In genomic region chr1:2402420-2402819, GRCh38 we compare ENCODE assay signal across 32 cellular contexts. TPM values are rescaled to one million over a fixed set of nuclear protein-coding genes. Genes with fewer than 3 reads are reported as not detected.
DNase-seq lines count a peak whose midpoint lies in the region; ATAC-seq and TF ChIP-seq lines count a peak whose summit lies in the region.
"Had no signal": no experiment of that assay in that cellular context is flagged by ENCODE, and none has a peak within 500 bp of the region (broad histone marks: within the 10 kb centered on the region; RNA-seq: fewer than 3 reads in every experiment).

No MANE protein-coding gene starts in this region.

- no peaks in the 10 kb centered on the region for H3K9me3 ChIP-seq in CD8-positive, alpha-beta memory T cell (ENCODE audit: low read length)
- H3K9me3 ChIP-seq in Peyer's patch, result no peaks in the 10 kb centered on the region
- H3K9me3 ChIP-seq: colonic mucosa, pancreas, testis had no signal

- peaks cover 69% of the 10 kb centered on the region for H3K36me3 ChIP-seq in CD8-positive, alpha-beta memory T cell (ENCODE audit: insufficient read depth, low read length)
- peaks cover 0 to 94% (median 0%) of the 10 kb centered on the region in 3 donors for H3K36me3 ChIP-seq in Peyer's patch

- no peak overlapping the region for H3K27ac ChIP-seq in CD8-positive, alpha-beta memory T cell (ENCODE audit: low read depth, low read length)
- no peak overlapping the region for H3K27ac ChIP-seq in Peyer's patch
- H3K27ac ChIP-seq: C4-2B, colonic mucosa, pancreas, testis had no signal

- H3K4me3 ChIP-seq in CD8-positive, alpha-beta memory T cell (ENCODE audit: low read length), result no peak overlapping the region
- H3K4me3 ChIP-seq in Peyer's patch, result no peak overlapping the region
- H3K4me3 ChIP-seq: colonic mucosa, GM23338, pancreas, testis had no signal

- no peak for TF ChIP-seq POLR2A in Peyer's patch (IDR thresholded peaks at IDR 0.05)

- peaks cover 13% of the 10 kb centered on the region for H3K4me1 Mint-ChIP-seq in activated T-cell treated with anti-CD3 and anti-CD28 coated beads, Interleukin-2, amount 50 U/mL, for 24 hours (ENCODE audit: low read depth)
- H3K4me1 Mint-ChIP-seq in CD8-positive, alpha-beta memory T cell, result peaks cover 4 to 18% (median 11%) of the 10 kb centered on the region in 3 donors
- H3K4me1 Mint-ChIP-seq in WTC11, result no peaks in the 10 kb centered on the region
- H3K4me1 Mint-ChIP-seq in effector memory CD8-positive, alpha-beta T cell (ENCODE audit: low read depth in 2 of 2), result peaks cover 9 to 12% of the 10 kb centered on the region in 2 donors
- H3K4me1 Mint-ChIP-seq: GM23338, neural crest cell had no signal

- no peaks in the 10 kb centered on the region for H3K27me3 Mint-ChIP-seq in activated T-cell treated with anti-CD3 and anti-CD28 coated beads, Interleukin-2, amount 50 U/mL, for 24 hours
- H3K27me3 Mint-ChIP-seq in CD8-positive, alpha-beta memory T cell, result no peaks in the 10 kb centered on the region
- no peaks in the 10 kb centered on the region for H3K27me3 Mint-ChIP-seq in WTC11 (ENCODE audit: low read depth)
- H3K27me3 Mint-ChIP-seq in effector memory CD8-positive, alpha-beta T cell, result no peaks in the 10 kb centered on the region
- H3K27me3 Mint-ChIP-seq: activated naive CD4-positive, alpha-beta T cell treated with anti-CD3 and anti-CD28 coated beads, Interleukin-2, amount 50 U/mL, for 24 hours had no signal

- no peaks in the 10 kb centered on the region for H3K27me3 ChIP-seq in CD8-positive, alpha-beta memory T cell (ENCODE audit: insufficient read depth, low read length, poor library complexity, severe bottlenecking)
- no peaks in the 10 kb centered on the region for H3K27me3 ChIP-seq in Peyer's patch
- H3K27me3 ChIP-seq: colonic mucosa, pancreas, testis had no signal

- ATAC-seq in WTC11, result no peak
- ATAC-seq in effector memory CD8-positive, alpha-beta T cell (replicated peaks), result no peak
- ATAC-seq in HG02610 (IDR thresholded peaks at IDR 0.05; ENCODE audit: unreplicated experiment), result no peak
- ATAC-seq: activated T-cell treated with anti-CD3 and anti-CD28 coated beads, Interleukin-2, amount 50 U/mL, for 4 hours; GM23338; left lobe of liver; pancreas; SK-N-SH treated with all-trans-retinoic acid at 6 μM for 48 hours had no signal

- no peaks in the 10 kb centered on the region for H3K4me1 ChIP-seq in CD8-positive, alpha-beta memory T cell (ENCODE audit: insufficient read depth, low read length)
- H3K4me1 ChIP-seq in Peyer's patch, result no peaks in the 10 kb centered on the region
- H3K4me1 ChIP-seq: colonic mucosa, pancreas had no signal

- POLR2A ChIA-PET in CD8-positive, alpha-beta memory T cell (lab: Charles Lee), result no interaction called here
- POLR2A ChIA-PET in WTC11 (lab: Charles Lee), result no interaction called here

- H3K36me3 Mint-ChIP-seq in activated T-cell treated with anti-CD3 and anti-CD28 coated beads, Interleukin-2, amount 50 U/mL, for 24 hours (ENCODE audit: low read depth), result peaks cover 95% of the 10 kb centered on the region
- H3K36me3 Mint-ChIP-seq in CD8-positive, alpha-beta memory T cell, result peaks cover 0 to 80% (median 9%) of the 10 kb centered on the region in 3 donors
- peaks cover 46% of the 10 kb centered on the region for H3K36me3 Mint-ChIP-seq in WTC11
- peaks cover 54% of the 10 kb centered on the region for H3K36me3 Mint-ChIP-seq in effector memory CD8-positive, alpha-beta T cell (ENCODE audit: insufficient read depth)

- DNase-seq in activated T-cell treated with anti-CD3 and anti-CD28 coated beads, Interleukin-2, amount 50 U/mL, for 24 hours, result no peak
- no peak for DNase-seq in activated T-cell treated with anti-CD3 and anti-CD28 coated beads, Interleukin-2, amount 50 U/mL, for 48 hours
- no peak for DNase-seq in CD8-positive, alpha-beta memory T cell
- DNase-seq in WTC11 (ENCODE audit: low spot score) (no peak), Peyer's patch (no peak), cerebellar cortex (ENCODE audit: low spot score) (no peak)
- no peak for DNase-seq in effector memory CD8-positive, alpha-beta T cell
- DNase-seq: 8988T; activated CD4-positive, alpha-beta T cell treated with anti-CD3 and anti-CD28 coated beads for 48 hours; activated T-cell treated with anti-CD3 and anti-CD28 coated beads, Interleukin-2, amount 50 U/mL, for 4 hours; colonic mucosa; DMS79 treated with DMSO at 0.1 percent for 48 hours; effector memory CD4-positive, alpha-beta T cell; erythroblast; GDM1; KBM-7; NCI-H1105; NCI-H187 treated with DMSO at 0.1 percent for 48 hours; NCI-H2171 treated with DMSO at 0.1 percent for 48 hours; NCI-H510A; small intestine; stimulated activated naive CD4-positive, alpha-beta T cell; T-helper 2 cell; testis had no signal

- no peak overlapping the region for H3K4me3 Mint-ChIP-seq in activated T-cell treated with anti-CD3 and anti-CD28 coated beads, Interleukin-2, amount 50 U/mL, for 24 hours
- H3K4me3 Mint-ChIP-seq in CD8-positive, alpha-beta memory T cell, result no peak overlapping the region
- no peak overlapping the region for H3K4me3 Mint-ChIP-seq in WTC11
- no peak overlapping the region for H3K4me3 Mint-ChIP-seq in effector memory CD8-positive, alpha-beta T cell
- H3K4me3 Mint-ChIP-seq: activated naive CD4-positive, alpha-beta T cell treated with anti-CD3 and anti-CD28 coated beads, Interleukin-2, amount 50 U/mL, for 24 hours; activated T-cell treated with anti-CD3 and anti-CD28 coated beads, Interleukin-2, amount 50 U/mL, for 4 hours; GM23338; neural crest cell had no signal

- peak overlapping the region; percentile 23 for H3K27ac Mint-ChIP-seq in activated T-cell treated with anti-CD3 and anti-CD28 coated beads, Interleukin-2, amount 50 U/mL, for 24 hours
- peak overlapping the region in 5 of 8 donors; percentile 29 to 78 (median 63) for H3K27ac Mint-ChIP-seq in CD8-positive, alpha-beta memory T cell
- 0 out of 2 replicates have a peak overlapping the region, but pooled peaks have one; percentile 13 for H3K27ac Mint-ChIP-seq in WTC11
- peak overlapping the region; percentile 60 to 77 for H3K27ac Mint-ChIP-seq in effector memory CD8-positive, alpha-beta T cell
- H3K27ac Mint-ChIP-seq: activated naive CD4-positive, alpha-beta T cell treated with anti-CD3 and anti-CD28 coated beads, Interleukin-2, amount 50 U/mL, for 24 hours; GM23338 had no signal

- CTCF ChIA-PET in CD8-positive, alpha-beta memory T cell (lab: Charles Lee), result no interaction called here
- CTCF ChIA-PET in WTC11 (lab: Charles Lee), result no interaction called here

- TF ChIP-seq CTCF in WTC11 (IDR thresholded peaks at IDR 0.05), result no peak
- no peak for TF ChIP-seq CTCF in Peyer's patch (IDR thresholded peaks at IDR 0.05)

- H3K9me3 Mint-ChIP-seq in activated T-cell treated with anti-CD3 and anti-CD28 coated beads, Interleukin-2, amount 50 U/mL, for 24 hours, result no peaks in the 10 kb centered on the region
- H3K9me3 Mint-ChIP-seq in CD8-positive, alpha-beta memory T cell, result no peaks in the 10 kb centered on the region
- no peaks in the 10 kb centered on the region for H3K9me3 Mint-ChIP-seq in WTC11
- H3K9me3 Mint-ChIP-seq in effector memory CD8-positive, alpha-beta T cell, result no peaks in the 10 kb centered on the region
- H3K9me3 Mint-ChIP-seq: activated naive CD4-positive, alpha-beta T cell treated with anti-CD3 and anti-CD28 coated beads, Interleukin-2, amount 50 U/mL, for 24 hours; activated T-cell treated with anti-CD3 and anti-CD28 coated beads, Interleukin-2, amount 50 U/mL, for 4 hours; GM23338; neural crest cell had no signal

TF ChIP-seq in WTC11, 78 proteins besides CTCF, POLR2A, EP300 and RAD21:
- TF ChIP-seq GRHL2 (CRISPR knock-in tag; IDR thresholded peaks at IDR 0.05; ENCODE audit: insufficient replicate concordance, severe bottlenecking), result no peak

RNA-seq across cellular contexts. Expression of gene PEX10, which starts 9.9 kb away (rescaled TPM):
- 10 to 100 TPM; 25.6 to 26.2 TPM for total RNA-seq in CD8-positive, alpha-beta memory T cell
- polyA plus RNA-seq in CD8-positive, alpha-beta memory T cell, result 8.9 TPM
- total RNA-seq in WTC11 (2021) (28.6 to 31.7 TPM (median 29.3 TPM) in 3 replicates), Peyer's patch (10 to 100 TPM; 16.9 to 29.6 (median 19.9) TPM)

RNA-seq across cellular contexts. Expression of gene RER1, which starts 10.8 kb away (rescaled TPM):
- 100 to 1,000 TPM; 214 to 222 TPM for total RNA-seq in CD8-positive, alpha-beta memory T cell
- polyA plus RNA-seq in CD8-positive, alpha-beta memory T cell, result 166 TPM
- total RNA-seq in WTC11 (2021), result 72.1 to 80.4 TPM (median 79.8 TPM) in 3 replicates
- total RNA-seq in Peyer's patch, result 100 to 1,000 TPM in 3 of 4 donors, 10 to 100 TPM in 1; 42.9 to 141 (median 120) TPM

RNA-seq across cellular contexts. Expression of gene MORN1, which starts 11.1 kb away (rescaled TPM):
- 10 to 100 TPM in 1 of 2 experiments, 1 to 10 TPM in 1; 9.4 to 10.4 TPM for total RNA-seq in CD8-positive, alpha-beta memory T cell
- polyA plus RNA-seq in CD8-positive, alpha-beta memory T cell, result 3.3 TPM
- 14.5 to 19.7 TPM (median 18.5 TPM) in 3 replicates for total RNA-seq in WTC11 (2021)
- total RNA-seq in Peyer's patch, result 10 to 100 TPM in 3 of 4 donors, 1 to 10 TPM in 1; 4.9 to 21.5 (median 15.9) TPM

Comparison
In these comparisons a context has a peak if more than half of its experiments do, and no peak if none do; other contexts are left out.
1. H3K27ac Mint-ChIP-seq: peak in every context shown above with its lines; median percentile 68 in effector memory CD8-positive, alpha-beta T cell; 63 in CD8-positive, alpha-beta memory T cell; 23 in activated T-cell treated with anti-CD3 and anti-CD28 coated beads, Interleukin-2, amount 50 U/mL, for 24 hours; 13 in WTC11.